ENCODE assay signal across 28 cellular contexts in genomic region chr1:186899977-186900376, GRCh38.
"Had no signal": no experiment of that assay in that cellular context is flagged by ENCODE, and none has a peak within 500 bp of the region (broad histone marks: within the 10 kb centered on the region; RNA-seq: fewer than 3 reads in every experiment).

No MANE protein-coding gene starts in this region.

- H3K4me3 Mint-ChIP-seq: activated naive CD4-positive, alpha-beta T cell treated with anti-CD3 and anti-CD28 coated beads for 36 hours; activated naive CD8-positive, alpha-beta T cell treated with anti-CD3 and anti-CD28 coated beads for 36 hours; activated T-cell treated with anti-CD3 and anti-CD28 coated beads, Interleukin-2, amount 50 U/mL, for 4 hours; brain; immature natural killer cell; nephron; stimulated activated naive B cell treated with anti-CD40 and anti-IgM and Interleukin-4, amounts not matched to agents 10 μg/mL and 1 μg/mL and 100 μg/mL, for 72 hours had no signal

- H3K9me3 Mint-ChIP-seq: activated naive CD4-positive, alpha-beta T cell treated with anti-CD3 and anti-CD28 coated beads for 36 hours; activated naive CD8-positive, alpha-beta T cell treated with anti-CD3 and anti-CD28 coated beads for 36 hours; activated T-cell treated with anti-CD3 and anti-CD28 coated beads, Interleukin-2, amount 50 U/mL, for 4 hours; brain; nephron had no signal

- H3K27me3 ChIP-seq: adrenal gland, ascending aorta, cardiac muscle cell, dorsolateral prefrontal cortex, stomach, suprapubic skin, tibial nerve had no signal

- H3K4me1 ChIP-seq: ascending aorta had no signal

- ATAC-seq: left colon had no signal

- H3K36me3 Mint-ChIP-seq: activated naive CD8-positive, alpha-beta T cell treated with anti-CD3 and anti-CD28 coated beads for 36 hours; brain; immature natural killer cell; stimulated activated naive B cell treated with anti-CD40 and anti-IgM and Interleukin-4, amounts not matched to agents 10 μg/mL and 1 μg/mL and 100 μg/mL, for 72 hours had no signal

- H3K4me1 Mint-ChIP-seq: activated naive CD8-positive, alpha-beta T cell treated with anti-CD3 and anti-CD28 coated beads for 36 hours; brain; immature natural killer cell; nephron had no signal

- H3K27ac Mint-ChIP-seq: activated naive CD4-positive, alpha-beta T cell treated with anti-CD3 and anti-CD28 coated beads for 36 hours; activated naive CD8-positive, alpha-beta T cell treated with anti-CD3 and anti-CD28 coated beads for 36 hours; brain; immature natural killer cell; progenitor cell of endocrine pancreas; stimulated activated naive B cell treated with anti-CD40 and anti-IgM and Interleukin-4, amounts not matched to agents 10 μg/mL and 1 μg/mL and 100 μg/mL, for 72 hours had no signal

- DNase-seq: activated CD4-positive, alpha-beta T cell treated with anti-CD3 and anti-CD28 coated beads for 4 hours; activated CD4-positive, alpha-beta T cell treated with anti-CD3 and anti-CD28 coated beads, Interleukin-2, amount 50 U/mL, for 4 hours; activated CD8-positive, alpha-beta memory T cell treated with anti-CD3 and anti-CD28 coated beads, Interleukin-2, amount 50 U/mL, for 4 hours; activated effector memory CD4-positive, alpha-beta T cell treated with Interleukin-2 at 50 U/mL for 16 hours; activated naive CD4-positive, alpha-beta T cell treated with anti-CD3 and anti-CD28 coated beads for 36 hours; activated naive CD8-positive, alpha-beta T cell treated with anti-CD3 and anti-CD28 coated beads for 36 hours; activated T-cell treated with anti-CD3 and anti-CD28 coated beads, Interleukin-2, amount 50 U/mL, for 4 hours; adrenal gland; dorsolateral prefrontal cortex; effector memory CD4-positive, alpha-beta T cell; head of caudate nucleus; hypothalamus; immature natural killer cell; kidney; left colon; stimulated activated CD4-positive, alpha-beta T cell treated with anti-CD3 and anti-CD28 coated beads, Interleukin-4, amount 100 ng/mL, for 4 hours; stimulated activated naive B cell treated with anti-CD40 and anti-IgM and Interleukin-4, amounts not matched to agents 10 μg/mL and 1 μg/mL and 100 μg/mL, for 72 hours; stomach had no signal

- H3K4me3 ChIP-seq: adrenal gland, ascending aorta, cardiac muscle cell, dorsolateral prefrontal cortex, lung, smooth muscle cell, stomach, suprapubic skin, tibial nerve had no signal

- H3K27me3 Mint-ChIP-seq: progenitor cell of endocrine pancreas; stimulated activated naive B cell treated with anti-CD40 and anti-IgM and Interleukin-4, amounts not matched to agents 10 μg/mL and 1 μg/mL and 100 μg/mL, for 72 hours had no signal

- H3K9me3 ChIP-seq: adrenal gland, ascending aorta, stomach, suprapubic skin, tibial nerve had no signal

- H3K36me3 ChIP-seq: adrenal gland, ascending aorta, cardiac muscle cell, stomach, suprapubic skin, tibial nerve had no signal

- H3K27ac ChIP-seq: ascending aorta, cardiac muscle cell, dorsolateral prefrontal cortex, stomach, suprapubic skin, VCaP had no signal
